15 cellular contexts compared by ENCODE assay signal in genomic region chr3:72964633-72965032, GRCh38.
"Had no signal": no experiment of that assay in that cellular context is flagged by ENCODE, and none has a peak within 500 bp of the region (broad histone marks: within the 10 kb centered on the region; RNA-seq: fewer than 3 reads in every experiment).

No MANE protein-coding gene starts in this region.

- H3K27ac Mint-ChIP-seq: activated B cell treated with CpG ODN at 0.5 μM for 24 hours; activated naive CD4-positive, alpha-beta T cell treated with anti-CD3 and anti-CD28 coated beads, Interleukin-2, amount 50 U/mL, for 72 hours; dendritic cell treated with granulocyte-macrophage colony-stimulating factor and Interleukin-4, amounts not matched to agents 40 ng/mL and 50 ng/mL, for 4 days had no signal

- H3K4me3 Mint-ChIP-seq: activated B cell treated with CpG ODN at 0.5 μM for 24 hours; activated T-cell treated with anti-CD3 and anti-CD28 coated beads, Interleukin-2, amount 50 U/mL, for 4 hours; dendritic cell treated with granulocyte-macrophage colony-stimulating factor and Interleukin-4, amounts not matched to agents 40 ng/mL and 50 ng/mL, for 4 days; effector memory CD8-positive, alpha-beta T cell had no signal

- ATAC-seq: activated naive CD4-positive, alpha-beta T cell treated with anti-CD3 and anti-CD28 coated beads, Interleukin-2, amount 50 U/mL, for 72 hours; activated T-cell treated with anti-CD3 and anti-CD28 coated beads, Interleukin-2, amount 50 U/mL, for 4 hours; effector memory CD8-positive, alpha-beta T cell; gastroesophageal sphincter; left ventricle myocardium superior; upper lobe of right lung had no signal

- DNase-seq: activated B cell treated with CpG ODN at 0.5 μM for 24 hours; activated CD4-positive, alpha-beta T cell treated with anti-CD3 and anti-CD28 coated beads, Interleukin-2, amount 50 U/mL, for 1 hour; activated effector memory CD4-positive, alpha-beta T cell treated with anti-CD3 and anti-CD28 coated beads, Interleukin-2, amount 50 U/mL, for 16 hours; activated T-cell treated with anti-CD3 and anti-CD28 coated beads, Interleukin-2, amount 50 U/mL, for 4 hours; brain microvascular endothelial cell; cerebellar nuclear complex; effector memory CD8-positive, alpha-beta T cell; left ventricle myocardium superior; mesendoderm; stimulated activated CD4-positive, alpha-beta T cell treated with anti-CD3 and anti-CD28 coated beads, Interleukin-12 subunit alpha, Interleukin-12 subunit beta, amount 100 ng/mL, for 4 hours; stimulated activated naive CD4-positive, alpha-beta T cell; upper lobe of right lung had no signal

- H3K9me3 Mint-ChIP-seq: activated B cell treated with CpG ODN at 0.5 μM for 24 hours; activated naive CD4-positive, alpha-beta T cell treated with anti-CD3 and anti-CD28 coated beads, Interleukin-2, amount 50 U/mL, for 72 hours; activated T-cell treated with anti-CD3 and anti-CD28 coated beads, Interleukin-2, amount 50 U/mL, for 4 hours; dendritic cell treated with granulocyte-macrophage colony-stimulating factor and Interleukin-4, amounts not matched to agents 40 ng/mL and 50 ng/mL, for 4 days; effector memory CD8-positive, alpha-beta T cell had no signal

- H3K36me3 Mint-ChIP-seq: activated naive CD4-positive, alpha-beta T cell treated with anti-CD3 and anti-CD28 coated beads, Interleukin-2, amount 50 U/mL, for 72 hours had no signal

- H3K27me3 Mint-ChIP-seq: activated B cell treated with CpG ODN at 0.5 μM for 24 hours; dendritic cell treated with granulocyte-macrophage colony-stimulating factor and Interleukin-4, amounts not matched to agents 40 ng/mL and 50 ng/mL, for 4 days; effector memory CD8-positive, alpha-beta T cell had no signal
